Comparison of ENCODE assay signal across 8 cellular contexts in genomic region chr1:115706774-115707425, GRCh38.
DNase-seq lines count a peak whose midpoint lies in the region; ATAC-seq and TF ChIP-seq lines count a peak whose summit lies in the region.

No MANE protein-coding gene starts in this region.

- no peaks in the 10 kb centered on the region for H4K20me1 ChIP-seq in Karpas-422 (ENCODE audit: insufficient read depth, low read depth, low read length)

- H3K4me3 ChIP-seq in A673 (ENCODE audit: low read depth, low read length, poor library complexity, severe bottlenecking) (no peak overlapping the region), GM12865 (ENCODE audit: low read depth, low read length) (no peak overlapping the region), Karpas-422 (ENCODE audit: low read length) (no peak overlapping the region), RWPE2 (ENCODE audit: severe bottlenecking) (no peak overlapping the region)

- no peak overlapping the region for H2AFZ ChIP-seq in Karpas-422 (ENCODE audit: low read length)

- H3K4me2 ChIP-seq in Karpas-422 (ENCODE audit: low read depth, low read length, poor library complexity, severe bottlenecking) = no peak overlapping the region

- DNase-seq in A673 (ENCODE audit: low spot score) = peak; percentile 84
- peak; percentile 69 for DNase-seq in GM12865 (ENCODE audit: low read depth)
- DNase-seq in Karpas-422 = peak; percentile 81
- no peak for DNase-seq in RWPE2 (ENCODE audit: low spot score)
- peak; percentile 47 for DNase-seq in fibroblast of the conjunctiva (ENCODE audit: low read depth)
- DNase-seq in pons (ENCODE audit: low spot score) = peak; percentile 20
- DNase-seq in putamen (ENCODE audit: low spot score) = no peak

- POLR2A ChIA-PET in A673 (lab: Charles Lee; ENCODE audit: low non-redundant PET) = no interaction called here

- H3K27me3 ChIP-seq in A673 (replicated peaks; ENCODE audit: insufficient read depth, low read depth, low read length, poor library complexity) (no peaks in the 10 kb centered on the region), Karpas-422 (ENCODE audit: low read length) (no peaks in the 10 kb centered on the region), RWPE2 (ENCODE audit: insufficient read depth, poor library complexity, severe bottlenecking) (no peaks in the 10 kb centered on the region)

- no peaks in the 10 kb centered on the region for H3K36me3 ChIP-seq in A673 (ENCODE audit: insufficient read depth, low read length, poor library complexity, severe bottlenecking)
- H3K36me3 ChIP-seq in Karpas-422 (ENCODE audit: insufficient read depth, low read length) = no peaks in the 10 kb centered on the region
- no peaks in the 10 kb centered on the region for H3K36me3 ChIP-seq in RWPE2 (ENCODE audit: low read depth)

- H3K79me2 ChIP-seq in Karpas-422 (ENCODE audit: low read length) = no peaks in the 10 kb centered on the region

- no peaks in the 10 kb centered on the region for H3K9me2 ChIP-seq in Karpas-422 (replicated peaks; ENCODE audit: insufficient read depth, low read length)

- H3K4me1 ChIP-seq in A673 (ENCODE audit: insufficient read depth, low read length, poor library complexity, severe bottlenecking) (peaks cover 23% of the 10 kb centered on the region), Karpas-422 (ENCODE audit: low read length) (no peaks in the 10 kb centered on the region), RWPE2 (ENCODE audit: insufficient read depth, poor library complexity, severe bottlenecking) (peaks cover 9% of the 10 kb centered on the region)

- peak; percentile 89 for TF ChIP-seq CTCF in A673 (conservative IDR thresholded peaks at IDR 0.05; ENCODE audit: low read depth, low read length)
- peak; percentile 50 for TF ChIP-seq CTCF in GM12865 (IDR thresholded peaks at IDR 0.05; ENCODE audit: insufficient read depth, low read depth, low read length, missing control alignments)
- TF ChIP-seq CTCF in RWPE2 (IDR thresholded peaks at IDR 0.05; ENCODE audit: poor library complexity, severe bottlenecking) = peak; percentile 84

- H3K9me3 ChIP-seq in A673 (ENCODE audit: low read depth, low read length, poor library complexity, severe bottlenecking) (no peaks in the 10 kb centered on the region), Karpas-422 (ENCODE audit: low read length) (no peaks in the 10 kb centered on the region), RWPE2 (ENCODE audit: severe bottlenecking) (no peaks in the 10 kb centered on the region)

- ATAC-seq in RWPE2 (ENCODE audit: low read depth) (no peak), GM19328 (IDR thresholded peaks at IDR 0.05; ENCODE audit: unreplicated experiment) (no peak)

- H3K27ac ChIP-seq in A673 (ENCODE audit: low read depth, low read length, poor library complexity, severe bottlenecking) (no peak overlapping the region), Karpas-422 (ENCODE audit: low read length) (no peak overlapping the region), RWPE2 (ENCODE audit: poor library complexity, severe bottlenecking) (no peak overlapping the region)

- no peak overlapping the region for H3K9ac ChIP-seq in Karpas-422 (ENCODE audit: low read length)

- CTCF ChIA-PET in A673 (lab: Charles Lee) = interaction anchor here (0.6 to 2.9 kb wide), 23 partner anchors 9 to 896 kb away, joined by 3 to 29 read pairs (median 4); no protein-coding TSS in a partner anchor

- intact Hi-C loops in A673 (cut with micrococcal nuclease; ENCODE audit: unreplicated experiment) = loop anchor here (1.0 kb wide), 1 partner anchor 99 kb away; no protein-coding TSS in a partner anchor

- BruUV-seq in A673 (replicated peaks; lab: Mats Ljungman, UMichigan) = no TSS peak

Comparison
In these comparisons a context has a peak if more than half of its experiments do, and no peak if none do; other contexts are left out.
1. DNase-seq: peak in A673 (single experiment), GM12865 (single experiment), Karpas-422 (single experiment), fibroblast of the conjunctiva (single experiment) and pons (single experiment); none in RWPE2 (single experiment) and putamen (single experiment).
2. Peak in every context shown above with its lines, with median percentiles within 50 percentile points of each other: CTCF ChIP-seq.